Comparison of ENCODE assay signal across 30 cellular contexts in genomic region chr4:13007802-13008201, GRCh38.
"Had no signal": no experiment of that assay in that cellular context is flagged by ENCODE, and none has a peak within 500 bp of the region (broad histone marks: within the 10 kb centered on the region; RNA-seq: fewer than 3 reads in every experiment).

No MANE protein-coding gene starts in this region.

- ATAC-seq: naive thymus-derived CD8-positive, alpha-beta T cell; natural killer cell treated with Interleukin-12 subunit alpha and Interleukin-12 subunit beta and Interleukin-15 and Interleukin-18, amount 100 ng/mL, for 72 hours; pancreas; right cardiac atrium; sciatic nerve; stimulated activated effector memory CD8-positive, alpha-beta T cell treated with anti-CD3 and anti-CD28 coated beads, Interleukin-12 subunit alpha, Interleukin-12 subunit beta, amount 100 ng/mL, for 72 hours; stimulated activated naive B cell treated with anti-CD40 and anti-IgM and Interleukin-4, amounts not matched to agents 10 μg/mL and 1 μg/mL and 100 μg/mL, for 72 hours; upper lobe of right lung had no signal

- H3K4me3 Mint-ChIP-seq: naive B cell; naive thymus-derived CD8-positive, alpha-beta T cell; natural killer cell treated with Interleukin-12 subunit alpha and Interleukin-12 subunit beta and Interleukin-15 and Interleukin-18, amount 100 ng/mL, for 72 hours; nephron progenitor cell; neural crest cell; stimulated activated effector memory CD8-positive, alpha-beta T cell treated with anti-CD3 and anti-CD28 coated beads, Interleukin-12 subunit alpha, Interleukin-12 subunit beta, amount 100 ng/mL, for 72 hours; stimulated activated naive B cell treated with anti-CD40 and anti-IgM and Interleukin-4, amounts not matched to agents 10 μg/mL and 1 μg/mL and 100 μg/mL, for 72 hours; stimulated activated naive CD8-positive, alpha-beta T cell treated with anti-CD3 and anti-CD28 coated beads, Interleukin-15, Interleukin-2, amounts not matched to agents 100 ng/mL and 50 ng/mL, for 24 hours; type B pancreatic cell had no signal

- H3K36me3 ChIP-seq: neutrophil, pancreas, prostate gland, spleen, stomach, suprapubic skin, tibial artery, transverse colon, upper lobe of right lung, uterus had no signal

- H3K9me3 Mint-ChIP-seq: nephron progenitor cell, neural crest cell, type B pancreatic cell had no signal

- DNase-seq: naive B cell; naive thymus-derived CD8-positive, alpha-beta T cell; nephron progenitor cell; nucleus accumbens; pancreas; right cardiac atrium; spleen; stimulated activated CD4-positive, alpha-beta T cell treated with anti-CD3 and anti-CD28 coated beads, Interleukin-12 subunit alpha, Interleukin-12 subunit beta, amount 100 ng/mL, for 4 hours; stimulated activated CD4-positive, alpha-beta T cell treated with anti-CD3 and anti-CD28 coated beads, Interleukin-1b, Interleukin-23, amount 100 ng/mL, for 48 hours; stimulated activated CD4-positive, alpha-beta T cell treated with anti-CD3 and anti-CD28 coated beads, Interleukin-4, amount 100 ng/mL, for 1 hour; stimulated activated CD4-positive, alpha-beta T cell treated with anti-CD3 and anti-CD28 coated beads, Interleukin-4, amount 100 ng/mL, for 4 hours; stimulated activated naive B cell treated with anti-CD40 and anti-IgM and Interleukin-4, amounts not matched to agents 10 μg/mL and 1 μg/mL and 100 μg/mL, for 72 hours; stimulated activated naive CD4-positive, alpha-beta T cell treated with Interleukin-2 at 50 U/mL for 16 hours; stomach; testis; tibial artery; transverse colon; upper lobe of right lung; uterus had no signal

- H3K4me1 Mint-ChIP-seq: naive B cell; naive thymus-derived CD8-positive, alpha-beta T cell; nephron progenitor cell; neural crest cell; stimulated activated effector memory CD8-positive, alpha-beta T cell treated with anti-CD3 and anti-CD28 coated beads, Interleukin-12 subunit alpha, Interleukin-12 subunit beta, amount 100 ng/mL, for 72 hours; stimulated activated naive B cell treated with anti-CD40 and anti-IgM and Interleukin-4, amounts not matched to agents 10 μg/mL and 1 μg/mL and 100 μg/mL, for 72 hours had no signal

- H3K27me3 ChIP-seq: neutrophil, pancreas, spleen, stomach, suprapubic skin, testis, tibial artery, transverse colon, upper lobe of right lung, uterus had no signal

- H3K27ac ChIP-seq: neutrophil, pancreas, prostate gland, skin epidermis, spleen, stomach, suprapubic skin, testis, tibial artery, transverse colon, upper lobe of right lung, uterus had no signal

- H3K27me3 Mint-ChIP-seq: naive B cell; natural killer cell treated with Interleukin-12 subunit alpha and Interleukin-12 subunit beta and Interleukin-15 and Interleukin-18, amount 100 ng/mL, for 72 hours; stimulated activated naive CD8-positive, alpha-beta T cell treated with anti-CD3 and anti-CD28 coated beads, Interleukin-15, Interleukin-2, amounts not matched to agents 100 ng/mL and 50 ng/mL, for 24 hours; type B pancreatic cell had no signal

- H3K4me1 ChIP-seq: pancreas, prostate gland, spleen, stomach, suprapubic skin, testis, tibial artery, transverse colon, upper lobe of right lung, uterus had no signal

- H3K36me3 Mint-ChIP-seq: naive B cell; stimulated activated effector memory CD8-positive, alpha-beta T cell treated with anti-CD3 and anti-CD28 coated beads, Interleukin-12 subunit alpha, Interleukin-12 subunit beta, amount 100 ng/mL, for 72 hours; stimulated activated naive B cell treated with anti-CD40 and anti-IgM and Interleukin-4, amounts not matched to agents 10 μg/mL and 1 μg/mL and 100 μg/mL, for 72 hours; type B pancreatic cell had no signal

- H3K27ac Mint-ChIP-seq: naive B cell; naive thymus-derived CD8-positive, alpha-beta T cell; natural killer cell treated with Interleukin-12 subunit alpha and Interleukin-12 subunit beta and Interleukin-15 and Interleukin-18, amount 100 ng/mL, for 72 hours; nephron progenitor cell; stimulated activated effector memory CD8-positive, alpha-beta T cell treated with anti-CD3 and anti-CD28 coated beads, Interleukin-12 subunit alpha, Interleukin-12 subunit beta, amount 100 ng/mL, for 72 hours; stimulated activated naive B cell treated with anti-CD40 and anti-IgM and Interleukin-4, amounts not matched to agents 10 μg/mL and 1 μg/mL and 100 μg/mL, for 72 hours; stimulated activated naive CD8-positive, alpha-beta T cell treated with anti-CD3 and anti-CD28 coated beads, Interleukin-15, Interleukin-2, amounts not matched to agents 100 ng/mL and 50 ng/mL, for 24 hours; type B pancreatic cell had no signal

- H3K4me3 ChIP-seq: pancreas, prostate gland, skin epidermis, smooth muscle cell, spleen, stomach, suprapubic skin, testis, tibial artery, transverse colon, upper lobe of right lung, uterus had no signal

- H3K9me3 ChIP-seq: neutrophil, pancreas, prostate gland, stomach, suprapubic skin, testis, tibial artery, upper lobe of right lung, uterus had no signal
